ENCODE assay signal across 15 cellular contexts in genomic region chr7:103116511-103116910, GRCh38.
DNase-seq lines count a peak whose midpoint lies in the region.
"Had no signal": no experiment of that assay in that cellular context is flagged by ENCODE, and none has a peak within 500 bp of the region (broad histone marks: within the 10 kb centered on the region; RNA-seq: fewer than 3 reads in every experiment).

No MANE protein-coding gene starts in this region.

- DNase-seq in substantia nigra (lab: John Stamatoyannopoulos, UW): no peak
- DNase-seq in T-helper 1 cell: no peak
- no peak for DNase-seq in KBM-7
- no peak for DNase-seq in germinal center (ENCODE audit: low spot score)
- DNase-seq: AML-193; Caco-2; CD8-positive, alpha-beta memory T cell; DND-41; GDM1; HCEC 1CT; HFFc6; IMR-90 had no signal

- H3K27ac ChIP-seq in cingulate gyrus (ENCODE audit: low read depth, low read length) (peak overlapping the region; percentile 97), layer of hippocampus (ENCODE audit: low read depth, low read length) (peak overlapping the region; percentile 80), substantia nigra (ENCODE audit: low read depth, low read length, poor library complexity, severe bottlenecking) (peak overlapping the region; percentile 83)
- H3K27ac ChIP-seq: BLaER1 had no signal

- no peaks in the 10 kb centered on the region for H3K27me3 ChIP-seq in layer of hippocampus (ENCODE audit: control insufficient read depth, insufficient read depth, low read length)
- H3K27me3 ChIP-seq: BLaER1 had no signal

- in situ Hi-C loops in KBM-7 (cut with MboI; ENCODE audit: low pct_unique_long_range_greater_than_20kb, low sequenced_read_pairs): no loop called here
